ENCODE assay signal across 2 cellular contexts in genomic region chr22:37028692-37029674, GRCh38.
TF ChIP-seq lines count a peak whose summit lies in the region.

No MANE protein-coding gene starts in this region.

TF ChIP-seq in IMR-90, 13 proteins besides CTCF, POLR2A, EP300 and RAD21:
- TF ChIP-seq CHD1 (IDR thresholded peaks at IDR 0.05; ENCODE audit: low read depth, low read length) (no peak), FOS (IDR thresholded peaks at IDR 0.05; ENCODE audit: low read depth, low read length) (no peak), BHLHE40 (IDR thresholded peaks at IDR 0.05; ENCODE audit: low read depth, low read length) (no peak), ELK1 (IDR thresholded peaks at IDR 0.05; ENCODE audit: borderline replicate concordance, low read depth, low read length) (no peak), MAZ (IDR thresholded peaks at IDR 0.05; ENCODE audit: borderline replicate concordance, low read depth, low read length) (no peak), NFE2L2 (IDR thresholded peaks at IDR 0.05; ENCODE audit: low read depth, low read length) (no peak), RFX5 (IDR thresholded peaks at IDR 0.05; ENCODE audit: low read depth, low read length) (no peak), CEBPB (IDR thresholded peaks at IDR 0.05; ENCODE audit: low read depth, low read length) (no peak), USF2 (IDR thresholded peaks at IDR 0.05; ENCODE audit: low read depth, low read length) (no peak), RCOR1 (IDR thresholded peaks at IDR 0.05; ENCODE audit: insufficient replicate concordance, low read length) (no peak)

TF ChIP-seq in liver, 16 proteins besides CTCF, POLR2A, EP300 and RAD21:
- TF ChIP-seq ZBTB33 (IDR thresholded peaks at IDR 0.05) (no peak), YY1 (IDR thresholded peaks at IDR 0.05) (no peak), RXRA (IDR thresholded peaks at IDR 0.05) (no peak), FOXA2 (IDR thresholded peaks at IDR 0.05) (no peak), FOXA1 (IDR thresholded peaks at IDR 0.05) (no peak), TAF1 (conservative IDR thresholded peaks at IDR 0.05) (no peak), SP1 (IDR thresholded peaks at IDR 0.05) (no peak), HNF4G (IDR thresholded peaks at IDR 0.05) (no peak), GABPA (IDR thresholded peaks at IDR 0.05 in 1 of 2, conservative IDR thresholded peaks at IDR 0.05 in 1 of 2) (no peak), MAX (IDR thresholded peaks at IDR 0.05) (no peak)
